Comparison of ENCODE assay signal across 8 cellular contexts in the genomic region with DNA sequence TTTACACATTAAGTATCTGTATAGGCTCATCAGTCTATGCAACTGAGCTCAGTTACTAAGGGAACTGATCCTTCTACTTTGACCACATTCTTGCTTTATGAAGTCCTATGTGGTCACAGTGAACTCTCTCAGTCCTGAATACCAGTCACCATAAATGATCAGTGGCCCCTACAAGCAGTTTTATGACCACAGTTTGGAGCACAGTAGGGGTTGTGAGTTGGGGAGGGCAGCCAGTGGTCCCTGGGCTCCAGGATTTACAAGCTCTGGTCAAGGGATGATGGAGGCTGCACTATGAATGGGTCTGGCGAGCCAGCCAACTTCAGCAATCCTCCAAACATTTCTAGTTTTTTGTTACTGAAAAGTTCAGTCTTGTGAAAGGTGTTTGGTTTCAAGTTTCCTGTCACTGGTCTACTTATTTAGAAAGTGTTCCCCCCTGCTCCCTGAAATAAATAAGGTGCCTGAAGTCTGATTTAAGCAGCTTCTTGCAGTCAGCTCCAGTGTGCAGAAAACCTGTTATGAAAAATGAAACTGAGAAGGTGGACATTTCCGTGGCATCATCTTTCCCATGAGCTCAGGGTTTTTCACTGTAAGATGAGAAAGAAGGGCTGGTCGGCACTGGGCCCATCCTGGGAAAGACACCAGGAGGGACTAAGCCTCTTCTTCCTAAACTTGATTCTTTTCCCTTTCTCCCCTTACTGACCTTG.
DNase-seq lines count a peak whose midpoint lies in the region; ATAC-seq and TF ChIP-seq lines count a peak whose summit lies in the region.

No MANE protein-coding gene starts in this region.

- H3K4me3 ChIP-seq in GM12865 (ENCODE audit: low read depth, low read length) (peak overlapping the region; percentile 46), fibroblast of villous mesenchyme (ENCODE audit: low read depth, low read length) (no peak overlapping the region)

- TF ChIP-seq CTCF in GM12865 (IDR thresholded peaks at IDR 0.05; ENCODE audit: insufficient read depth, low read depth, low read length, missing control alignments), result no peak
- no peak for TF ChIP-seq CTCF in GM20000 (IDR thresholded peaks at IDR 0.05; ENCODE audit: extremely low read depth, missing control alignments)
- no peak for TF ChIP-seq CTCF in fibroblast of villous mesenchyme (IDR thresholded peaks at IDR 0.05; ENCODE audit: insufficient read depth, low read depth, low read length)

- peak; percentile 87 for ATAC-seq in HG03469 (IDR thresholded peaks at IDR 0.05; ENCODE audit: unreplicated experiment)

- DNase-seq in GM12865 (ENCODE audit: low read depth) (peak; percentile 94), GM20000 (ENCODE audit: low spot score) (peak; percentile 76), fibroblast of villous mesenchyme (ENCODE audit: low read depth) (peak; percentile 3), COLO668 (lab: John Stamatoyannopoulos, UW; ENCODE audit: unreplicated experiment) (no peak), UCSD-AML1 (lab: John Stamatoyannopoulos, UW; ENCODE audit: unreplicated experiment) (no peak), ureter (ENCODE audit: low spot score) (no peak), cortex of kidney (lab: John Stamatoyannopoulos, UW) (no peak)

Comparison
In these comparisons a context has a peak if more than half of its experiments do, and no peak if none do; other contexts are left out.
1. DNase-seq: peak in GM12865 (single experiment), GM20000 (single experiment) and fibroblast of villous mesenchyme (single experiment); none in COLO668 (single experiment), UCSD-AML1 (single experiment), ureter (single experiment) and cortex of kidney (single experiment).